In genomic region chr2:15673919-15674636, GRCh38 we compare ENCODE assay signal across 11 cellular contexts.
DNase-seq lines count a peak whose midpoint lies in the region; ATAC-seq and TF ChIP-seq lines count a peak whose summit lies in the region.
"Had no signal": no experiment of that assay in that cellular context is flagged by ENCODE, and none has a peak within 500 bp of the region (broad histone marks: within the 10 kb centered on the region; RNA-seq: fewer than 3 reads in every experiment).

No MANE protein-coding gene starts in this region.

- H3K4me1 ChIP-seq in mesenchymal stem cell (ENCODE audit: control insufficient read depth, insufficient read depth, low read depth, low read length) (peaks cover 29% of the 10 kb centered on the region), esophagus squamous epithelium (peaks cover 3 to 19% (median 5%) of the 10 kb centered on the region in 3 donors)

- H3K4ac ChIP-seq in mesenchymal stem cell (ENCODE audit: low read depth in 1 of 2, low read length in 2 of 2): no peak overlapping the region

- TF ChIP-seq CTCF in NB4 (IDR thresholded peaks at IDR 0.05; ENCODE audit: low read depth, low read length) (no peak), esophagus squamous epithelium (IDR thresholded peaks at IDR 0.05) (no peak)

- WGBS in mesenchymal stem cell: 44% methylated on average over 7 of the region's 7 CpGs
- WGBS in esophagus squamous epithelium, 2 donors: 36 to 66% methylated on average over 6 to 7 of the region's 7 CpGs

- H2BK5ac ChIP-seq in mesenchymal stem cell (ENCODE audit: low read depth, low read length, poor library complexity, severe bottlenecking): peak overlapping the region; percentile 66

- ATAC-seq in esophagus mucosa (peak; percentile 47), HG03095 (IDR thresholded peaks at IDR 0.05; ENCODE audit: unreplicated experiment) (no peak)

- no peak overlapping the region for H4K8ac ChIP-seq in mesenchymal stem cell (ENCODE audit: low read length)

- no peak overlapping the region for H4K91ac ChIP-seq in mesenchymal stem cell (ENCODE audit: low read length)

- H2AK5ac ChIP-seq in mesenchymal stem cell (ENCODE audit: low read length, severe bottlenecking): peak overlapping the region; percentile 27

- H2BK120ac ChIP-seq in mesenchymal stem cell (ENCODE audit: low read depth, low read length): no peak overlapping the region

- no peaks in the 10 kb centered on the region for H3K79me1 ChIP-seq in mesenchymal stem cell (replicated peaks; ENCODE audit: low read length, poor library complexity, severe bottlenecking)

- H3K23ac ChIP-seq in mesenchymal stem cell (ENCODE audit: low read length in 2 of 2): no peak overlapping the region

- intact Hi-C loops in esophagus squamous epithelium (cut with DNase I): no loop called here

- H3K27me3 ChIP-seq in mesenchymal stem cell (ENCODE audit: control insufficient read depth in 1 of 2, insufficient read depth in 1 of 2, low read length in 2 of 2): peaks cover 0 to 13% of the 10 kb centered on the region in 2 experiments
- H3K27me3 ChIP-seq in esophagus squamous epithelium: no peaks in the 10 kb centered on the region

- DNase-seq in Caki2 (ENCODE audit: low read depth) (peak; percentile 72), NB4 (ENCODE audit: low read depth) (peak; percentile 40), mesenchymal stem cell (peak; percentile 89), NCI-H2227 (lab: John Stamatoyannopoulos, UW; ENCODE audit: unreplicated experiment) (no peak), esophagus squamous epithelium (lab: John Stamatoyannopoulos, UW) (no peak)
- DNase-seq in activated CD4-positive, alpha-beta T cell treated with anti-CD3 and anti-CD28 coated beads, Interleukin-2, amount 50 U/mL, for 48 hours: no peak
- DNase-seq: activated B cell treated with CpG ODN at 0.5 μM for 24 hours; CD4-positive, CD25-positive, alpha-beta regulatory T cell; NCI-H2107 had no signal

- peak overlapping the region; percentile 78 for H3K27ac ChIP-seq in mesenchymal stem cell (ENCODE audit: low read length, poor library complexity, severe bottlenecking)
- peak overlapping the region in 1 of 4 donors; percentile 22 for H3K27ac ChIP-seq in esophagus squamous epithelium

- H3K9ac ChIP-seq in mesenchymal stem cell (ENCODE audit: low read length): no peak overlapping the region

- H3K14ac ChIP-seq in mesenchymal stem cell (ENCODE audit: low read length in 2 of 2): peak overlapping the region in 1 of 2 experiments; percentile 53

- H3K4me2 ChIP-seq in mesenchymal stem cell (ENCODE audit: low read length, poor library complexity, severe bottlenecking): no peak overlapping the region

- no peaks in the 10 kb centered on the region for H3K9me3 ChIP-seq in mesenchymal stem cell (ENCODE audit: control insufficient read depth, low read length)
- no peaks in the 10 kb centered on the region for H3K9me3 ChIP-seq in esophagus squamous epithelium

- peak overlapping the region in 1 of 2 experiments; percentile 56 for H3K18ac ChIP-seq in mesenchymal stem cell (ENCODE audit: low read depth in 1 of 2, low read length in 2 of 2)

- in situ Hi-C loops in Caki2 (cut with HindIII; ENCODE audit: low pct_unique_long_range_greater_than_20kb, low sequenced_read_pairs): no loop called here

- no peak overlapping the region for H3K4me3 ChIP-seq in NB4 (ENCODE audit: low read depth, low read length)
- H3K4me3 ChIP-seq in mesenchymal stem cell (ENCODE audit: insufficient read depth in 1 of 2, low read depth in 1 of 2, low read length in 2 of 2): no peak overlapping the region
- no peak overlapping the region for H3K4me3 ChIP-seq in esophagus squamous epithelium

- H2BK12ac ChIP-seq in mesenchymal stem cell (ENCODE audit: low read length in 2 of 2): peak overlapping the region in 1 of 2 experiments; percentile 42

- H3K36me3 ChIP-seq in mesenchymal stem cell (ENCODE audit: control insufficient read depth in 1 of 2, insufficient read depth in 2 of 2, low read depth in 1 of 2, low read length in 2 of 2) (no peaks in the 10 kb centered on the region), esophagus squamous epithelium (no peaks in the 10 kb centered on the region)

- no peak overlapping the region for H2BK15ac ChIP-seq in mesenchymal stem cell (ENCODE audit: low read depth, poor library complexity, severe bottlenecking)

- no peak for TF ChIP-seq POLR2A in NB4 (IDR thresholded peaks at IDR 0.05; ENCODE audit: extremely low read depth, insufficient read length)
- TF ChIP-seq POLR2A in esophagus squamous epithelium (IDR thresholded peaks at IDR 0.05): no peak

- no peak overlapping the region for H2AFZ ChIP-seq in mesenchymal stem cell (ENCODE audit: low read depth, low read length)

Comparison
In these comparisons a context has a peak if more than half of its experiments do, and no peak if none do; other contexts are left out.
1. DNase-seq: peak in Caki2 (single experiment), NB4 (single experiment) and mesenchymal stem cell (single experiment); none in NCI-H2227 (single experiment), esophagus squamous epithelium (single experiment) and activated CD4-positive, alpha-beta T cell treated with anti-CD3 and anti-CD28 coated beads, Interleukin-2, amount 50 U/mL, for 48 hours (0 of 2).